ENCODE assay signal across 30 cellular contexts in genomic region chr11:130583866-130584265, GRCh38.
DNase-seq lines count a peak whose midpoint lies in the region; ATAC-seq and TF ChIP-seq lines count a peak whose summit lies in the region.
"Had no signal": no experiment of that assay in that cellular context is flagged by ENCODE, and none has a peak within 500 bp of the region (broad histone marks: within the 10 kb centered on the region; RNA-seq: fewer than 3 reads in every experiment).

No MANE protein-coding gene starts in this region.

- peaks cover 1% of the 10 kb centered on the region for H3K27me3 Mint-ChIP-seq in brain

- no peaks in the 10 kb centered on the region for H3K27me3 ChIP-seq in right cardiac atrium (ENCODE audit: control insufficient read depth, insufficient read depth)
- H3K27me3 ChIP-seq: adrenal gland, breast epithelium, esophagus muscularis mucosa, foreskin keratinocyte, hepatocyte, transverse colon had no signal

- intact Hi-C loops in right cardiac atrium (cut with DNase I), result no loop called here

- H3K4me1 ChIP-seq in right cardiac atrium (ENCODE audit: control insufficient read depth, insufficient read depth, low read length), result peaks cover 15% of the 10 kb centered on the region
- H3K4me1 ChIP-seq: adrenal gland had no signal

- no peaks in the 10 kb centered on the region for H3K9me3 ChIP-seq in right cardiac atrium (ENCODE audit: control insufficient read depth, low read length)
- H3K9me3 ChIP-seq: adrenal gland, mucosa of descending colon, transverse colon had no signal

- no peak for TF ChIP-seq CTCF in brain (conservative IDR thresholded peaks at IDR 0.05)

- H3K4me3 Mint-ChIP-seq in brain, result no peak overlapping the region
- H3K4me3 Mint-ChIP-seq: activated T-cell treated with anti-CD3 and anti-CD28 coated beads, Interleukin-2, amount 50 U/mL, for 72 hours; CD4-positive, alpha-beta memory T cell; immature natural killer cell; nephron had no signal

- peaks cover 28% of the 10 kb centered on the region for H3K4me1 Mint-ChIP-seq in brain
- H3K4me1 Mint-ChIP-seq: CD4-positive, alpha-beta memory T cell; immature natural killer cell had no signal

- H3K27ac ChIP-seq in right cardiac atrium (ENCODE audit: low read length), result peak overlapping the region; percentile 90
- H3K27ac ChIP-seq: adrenal gland, foreskin keratinocyte, hepatocyte, PC-9, transverse colon had no signal

- H3K4me3 ChIP-seq in right cardiac atrium (ENCODE audit: low read length), result no peak overlapping the region
- H3K4me3 ChIP-seq: adrenal gland, breast epithelium, esophagus muscularis mucosa, GM12878, hepatocyte, mucosa of descending colon, PC-9, transverse colon had no signal

- H3K9me3 Mint-ChIP-seq in brain, result peaks cover 7 to 15% (median 9%) of the 10 kb centered on the region in 5 experiments
- H3K9me3 Mint-ChIP-seq: immature natural killer cell had no signal

- H3K27ac Mint-ChIP-seq in brain, result peak overlapping the region in 4 of 5 experiments; percentile 3 to 46 (median 10)
- H3K27ac Mint-ChIP-seq: activated T-cell treated with anti-CD3 and anti-CD28 coated beads, Interleukin-2, amount 50 U/mL, for 72 hours; CD4-positive, alpha-beta memory T cell; immature natural killer cell; nephron; progenitor cell of endocrine pancreas had no signal

- WGBS in right cardiac atrium, result 67% methylated on average over 5 of the region's 5 CpGs

- H3K36me3 Mint-ChIP-seq in brain, result no peaks in the 10 kb centered on the region
- H3K36me3 Mint-ChIP-seq: CD4-positive, alpha-beta memory T cell; immature natural killer cell had no signal

- ATAC-seq in right cardiac atrium, result peak; percentile 65 to 71
- ATAC-seq in GM21367 (IDR thresholded peaks at IDR 0.05; ENCODE audit: unreplicated experiment), result no peak
- no peak for ATAC-seq in HG03045 (IDR thresholded peaks at IDR 0.05; ENCODE audit: unreplicated experiment)
- ATAC-seq: activated T-cell treated with anti-CD3 and anti-CD28 coated beads, Interleukin-2, amount 50 U/mL, for 72 hours; foreskin keratinocyte; GM12878; mucosa of descending colon had no signal

- peak in 10 of 14 donors; percentile 10 to 66 (median 37) for DNase-seq in C1 segment of cervical spinal cord (lab: John Stamatoyannopoulos, UW)
- peak; percentile 66 to 84 (median 72) for DNase-seq in right cardiac atrium
- peak in 44 of 56 donors; percentile 12 to 80 (median 52) for DNase-seq in nucleus accumbens (lab: John Stamatoyannopoulos, UW)
- DNase-seq in NCI-H187 treated with DMSO at 0.1 percent for 48 hours (lab: John Stamatoyannopoulos, UW), result no peak
- no peak for DNase-seq in activated CD4-positive, alpha-beta T cell treated with anti-CD3 and anti-CD28 coated beads for 48 hours
- DNase-seq: activated CD4-positive, alpha-beta T cell treated with anti-CD3 and anti-CD28 coated beads, Interleukin-2, amount 50 U/mL, for 1 hour; activated naive CD4-positive, alpha-beta T cell treated with Interleukin-2 at 50 U/mL for 16 hours; activated T-cell treated with anti-CD3 and anti-CD28 coated beads, Interleukin-2, amount 50 U/mL, for 72 hours; adrenal gland; CD4-positive, alpha-beta memory T cell; foreskin keratinocyte; H7; immature natural killer cell; IMR-90; mucosa of descending colon; NCI-H1048; NCI-H526 treated with DMSO at 0.1 percent for 48 hours; PC-9; stimulated activated naive CD4-positive, alpha-beta T cell treated with Interleukin-2 at 50 U/mL for 16 hours; T1000; transverse colon had no signal

Comparison
In these comparisons a context has a peak if more than half of its experiments do, and no peak if none do; other contexts are left out.
1. DNase-seq: peak in C1 segment of cervical spinal cord (10 of 14), right cardiac atrium (3 of 3) and nucleus accumbens (44 of 56); none in NCI-H187 treated with DMSO at 0.1 percent for 48 hours (single experiment) and activated CD4-positive, alpha-beta T cell treated with anti-CD3 and anti-CD28 coated beads for 48 hours (single experiment).
2. ATAC-seq: peak in right cardiac atrium (2 of 2); none in GM21367 (single experiment) and HG03045 (single experiment).